ENCODE assay signal across 25 cellular contexts in genomic region chr16:512802-513201, GRCh38. TPM values are rescaled to one million over a fixed set of nuclear protein-coding genes. Genes with fewer than 3 reads are reported as not detected.
"Had no signal": no experiment of that assay in that cellular context is flagged by ENCODE, and none has a peak within 500 bp of the region (broad histone marks: within the 10 kb centered on the region; RNA-seq: fewer than 3 reads in every experiment).

No MANE protein-coding gene starts in this region.

- H3K4me3 Mint-ChIP-seq: naive thymus-derived CD4-positive, alpha-beta T cell; stimulated activated effector memory CD8-positive, alpha-beta T cell treated with anti-CD3 and anti-CD28 coated beads, Interleukin-12 subunit alpha, Interleukin-12 subunit beta, amount 100 ng/mL, for 72 hours; stimulated activated naive CD8-positive, alpha-beta T cell treated with anti-CD3 and anti-CD28 coated beads, Interleukin-15, Interleukin-2, amounts not matched to agents 100 ng/mL and 50 ng/mL, for 24 hours had no signal

- H3K9me3 Mint-ChIP-seq: naive thymus-derived CD4-positive, alpha-beta T cell; stimulated activated effector memory CD8-positive, alpha-beta T cell treated with anti-CD3 and anti-CD28 coated beads, Interleukin-12 subunit alpha, Interleukin-12 subunit beta, amount 100 ng/mL, for 72 hours; stimulated activated naive CD8-positive, alpha-beta T cell treated with anti-CD3 and anti-CD28 coated beads, Interleukin-15, Interleukin-2, amounts not matched to agents 100 ng/mL and 50 ng/mL, for 24 hours had no signal

- H3K4me1 Mint-ChIP-seq: stimulated activated effector memory CD8-positive, alpha-beta T cell treated with anti-CD3 and anti-CD28 coated beads, Interleukin-12 subunit alpha, Interleukin-12 subunit beta, amount 100 ng/mL, for 72 hours had no signal

- H3K27ac ChIP-seq: coronary artery, heart left ventricle, testis, tibial nerve had no signal

- H3K4me3 ChIP-seq: coronary artery, heart left ventricle, testis, tibial nerve had no signal

- DNase-seq: effector CD8-positive, alpha-beta T cell; foreskin melanocyte; heart left ventricle; hippocampal formation; left colon; left ventricle myocardium superior; mammary epithelial cell; naive thymus-derived CD4-positive, alpha-beta T cell; posterior cingulate gyrus; stimulated activated CD4-positive, alpha-beta T cell treated with anti-CD3 and anti-CD28 coated beads, Interleukin-4, amount 100 ng/mL, for 1 hour; stimulated activated CD8-positive, alpha-beta memory T cell treated with anti-CD3 and anti-CD28 coated beads, Interleukin-4, amount 100 ng/mL, for 48 hours; testis had no signal

- H3K4me1 ChIP-seq: heart left ventricle, testis had no signal

- H3K27me3 ChIP-seq: heart left ventricle, testis, tibial nerve had no signal

- ATAC-seq: heart left ventricle; left colon; left ventricle myocardium superior; naive thymus-derived CD4-positive, alpha-beta T cell; right cardiac atrium; stimulated activated effector memory CD8-positive, alpha-beta T cell treated with anti-CD3 and anti-CD28 coated beads, Interleukin-12 subunit alpha, Interleukin-12 subunit beta, amount 100 ng/mL, for 72 hours had no signal

- H3K27me3 Mint-ChIP-seq: naive thymus-derived CD4-positive, alpha-beta T cell; stimulated activated naive CD8-positive, alpha-beta T cell treated with anti-CD3 and anti-CD28 coated beads, Interleukin-15, Interleukin-2, amounts not matched to agents 100 ng/mL and 50 ng/mL, for 24 hours had no signal

- H3K27ac Mint-ChIP-seq: naive thymus-derived CD4-positive, alpha-beta T cell; stimulated activated effector memory CD8-positive, alpha-beta T cell treated with anti-CD3 and anti-CD28 coated beads, Interleukin-12 subunit alpha, Interleukin-12 subunit beta, amount 100 ng/mL, for 72 hours had no signal

- H3K9me3 ChIP-seq: heart left ventricle, testis, tibial nerve had no signal

RNA-seq across cellular contexts. Expression of gene PRR35, which starts 47.4 kb away (rescaled TPM):
- total RNA-seq: chondrocyte; dermis microvascular lymphatic vessel endothelial cell; heart left ventricle; kidney epithelial cell; left colon; left ventricle myocardium superior; mammary epithelial cell; mesenteric fat pad; naive thymus-derived CD4-positive, alpha-beta T cell; osteocyte; right cardiac atrium; subcutaneous adipose tissue; tibial nerve; ureter had no signal
- polyA plus RNA-seq: heart left ventricle; mammary epithelial cell; naive thymus-derived CD4-positive, alpha-beta T cell; neural cell; right cardiac atrium had no signal

RNA-seq across cellular contexts. Expression of gene NHLRC4, which starts 54.0 kb away (rescaled TPM):
- total RNA-seq: chondrocyte had no signal
- polyA plus RNA-seq: neural cell had no signal
